In genomic region chr9:123923884-123924283, GRCh38 we compare ENCODE assay signal across 1 cellular context.
TF ChIP-seq lines count a peak whose summit lies in the region.

No MANE protein-coding gene starts in this region.

TF ChIP-seq in K562, 482 proteins besides CTCF, POLR2A, EP300 and RAD21 (continued from another document):
- TF ChIP-seq CHAMP1 (IDR thresholded peaks at IDR 0.05), result no peak
- no peak for TF ChIP-seq TSHZ1 (CRISPR knock-in tag; IDR thresholded peaks at IDR 0.05)
- no peak for TF ChIP-seq STAT5A (IDR thresholded peaks at IDR 0.05; ENCODE audit: borderline replicate concordance, low read length)
